8 cellular contexts compared by ENCODE assay signal in genomic region chr1:200306954-200307754, GRCh38.
DNase-seq lines count a peak whose midpoint lies in the region; ATAC-seq, FAIRE-seq and TF ChIP-seq lines count a peak whose summit lies in the region.

No MANE protein-coding gene starts in this region.

- TF ChIP-seq CTCF in OCI-LY3 (IDR thresholded peaks at IDR 0.05; ENCODE audit: low read depth, low read length), result peak; percentile 95
- TF ChIP-seq CTCF in bronchial epithelial cell (IDR thresholded peaks at IDR 0.05; ENCODE audit: insufficient read depth, low read length, severe bottlenecking), result peak; percentile 67

- H3K4me1 Mint-ChIP-seq in CD8-positive, alpha-beta memory T cell, result peaks cover 11 to 17% (median 15%) of the 10 kb centered on the region in 3 donors

- POLR2A ChIA-PET in CD8-positive, alpha-beta memory T cell (lab: Charles Lee), result no interaction called here

- peak overlapping the region; percentile 21; the same call in 1 of the 2 replicates for H2AFZ ChIP-seq in OCI-LY3 (ENCODE audit: low read depth, low read length)

- peak overlapping the region in 1 of 8 donors; percentile 77 for H3K27ac Mint-ChIP-seq in CD8-positive, alpha-beta memory T cell

- H3K79me2 ChIP-seq in OCI-LY3 (ENCODE audit: low read length), result no peaks in the 10 kb centered on the region

- H3K27ac ChIP-seq in CD8-positive, alpha-beta memory T cell (ENCODE audit: low read depth, low read length), result no peak overlapping the region
- peak overlapping the region; percentile 81 for H3K27ac ChIP-seq in OCI-LY3 (ENCODE audit: low read length)

- no peaks in the 10 kb centered on the region for H3K9me3 Mint-ChIP-seq in CD8-positive, alpha-beta memory T cell

- H3K4me3 ChIP-seq in CD8-positive, alpha-beta memory T cell (ENCODE audit: low read length), result no peak overlapping the region
- peak overlapping the region; percentile 65 for H3K4me3 ChIP-seq in OCI-LY3 (ENCODE audit: low read length)
- H3K4me3 ChIP-seq in bronchial epithelial cell (ENCODE audit: low read depth, low read length), result no peak overlapping the region

- ATAC-seq in GM18511 (IDR thresholded peaks at IDR 0.05; ENCODE audit: unreplicated experiment) (peak; percentile 59), HG03354 (IDR thresholded peaks at IDR 0.05; ENCODE audit: poor library complexity, severe bottlenecking, unreplicated experiment) (peak; percentile 63)

- peak overlapping the region; percentile 68 for H3K9ac ChIP-seq in OCI-LY3 (ENCODE audit: low read length)

- peaks cover 0 to 5% (median 0%) of the 10 kb centered on the region in 3 donors for H3K36me3 Mint-ChIP-seq in CD8-positive, alpha-beta memory T cell

- peak in 2 of 5 donors; percentile 32 to 35 for DNase-seq in CD8-positive, alpha-beta memory T cell
- DNase-seq in bronchial epithelial cell (ENCODE audit: low read depth), result peak; percentile 37
- DNase-seq in medulla oblongata (ENCODE audit: extremely low spot score), result peak; percentile 50
- DNase-seq in stimulated activated CD4-positive, alpha-beta T cell treated with anti-CD3 and anti-CD28 coated beads, Interleukin-12 subunit alpha, Interleukin-12 subunit beta, amount 100 ng/mL, for 4 hours, result no peak
- no peak for DNase-seq in anterior cingulate cortex (lab: John Stamatoyannopoulos, UW)

- no peak for FAIRE-seq in bronchial epithelial cell (lab: Jason Lieb, UNC)

- peak overlapping the region; percentile 75 for H3K4me2 ChIP-seq in OCI-LY3 (ENCODE audit: low read length)

- peak overlapping the region; percentile 27 to 68 (median 62) for H3K4me3 Mint-ChIP-seq in CD8-positive, alpha-beta memory T cell

- H3K27me3 ChIP-seq in CD8-positive, alpha-beta memory T cell (ENCODE audit: insufficient read depth, low read length, poor library complexity, severe bottlenecking), result no peaks in the 10 kb centered on the region
- H3K27me3 ChIP-seq in OCI-LY3 (ENCODE audit: low read depth, low read length) (no peaks in the 10 kb centered on the region), bronchial epithelial cell (ENCODE audit: control insufficient read depth, insufficient read depth, low read length) (no peaks in the 10 kb centered on the region)

- peaks cover 5% of the 10 kb centered on the region for H3K4me1 ChIP-seq in CD8-positive, alpha-beta memory T cell (ENCODE audit: insufficient read depth, low read length)
- peaks cover 86% of the 10 kb centered on the region for H3K4me1 ChIP-seq in OCI-LY3 (ENCODE audit: low read length)

- H3K9me3 ChIP-seq in CD8-positive, alpha-beta memory T cell (ENCODE audit: low read length), result no peaks in the 10 kb centered on the region
- H3K9me3 ChIP-seq in OCI-LY3 (ENCODE audit: insufficient read depth, low read length), result no peaks in the 10 kb centered on the region

- no peaks in the 10 kb centered on the region for H3K27me3 Mint-ChIP-seq in CD8-positive, alpha-beta memory T cell

- CTCF ChIA-PET in CD8-positive, alpha-beta memory T cell (lab: Charles Lee), result interaction anchor here (0.7 to 1.8 kb wide), 13 partner anchors 14 to 617 kb away, joined by 3 to 6 read pairs (median 4); no protein-coding TSS in a partner anchor

- H4K20me1 ChIP-seq in OCI-LY3 (ENCODE audit: insufficient read depth, low read length), result no peaks in the 10 kb centered on the region

- no peaks in the 10 kb centered on the region for H3K36me3 ChIP-seq in CD8-positive, alpha-beta memory T cell (ENCODE audit: insufficient read depth, low read length)
- no peaks in the 10 kb centered on the region for H3K36me3 ChIP-seq in OCI-LY3 (replicated peaks; ENCODE audit: low read depth, low read length)
- no peaks in the 10 kb centered on the region for H3K36me3 ChIP-seq in bronchial epithelial cell (ENCODE audit: control insufficient read depth, insufficient read depth, low read length)

Comparison
In these comparisons a context has a peak if more than half of its experiments do, and no peak if none do; other contexts are left out.
1. DNase-seq: peak in bronchial epithelial cell (single experiment) and medulla oblongata (single experiment); none in stimulated activated CD4-positive, alpha-beta T cell treated with anti-CD3 and anti-CD28 coated beads, Interleukin-12 subunit alpha, Interleukin-12 subunit beta, amount 100 ng/mL, for 4 hours (single experiment) and anterior cingulate cortex (0 of 58).